17 cellular contexts compared by ENCODE assay signal in genomic region chr11:100801225-100801999, GRCh38.
DNase-seq lines count a peak whose midpoint lies in the region; ATAC-seq, FAIRE-seq and TF ChIP-seq lines count a peak whose summit lies in the region.
"Had no signal": no experiment of that assay in that cellular context is flagged by ENCODE, and none has a peak within 500 bp of the region (broad histone marks: within the 10 kb centered on the region; RNA-seq: fewer than 3 reads in every experiment).

No MANE protein-coding gene starts in this region.

- WGBS in liver = 75% methylated on average over 3 of the region's 3 CpGs
- WGBS in HepG2 (ENCODE audit: low lambda C conversion rate) = 66% methylated on average over 3 of the region's 3 CpGs
- WGBS in esophagus muscularis mucosa = 96% methylated on average over 3 of the region's 3 CpGs

- H3K4me1 ChIP-seq in liver (ENCODE audit: control insufficient read depth in 4 of 4, insufficient read depth in 4 of 4, low read length in 3 of 4) (peaks cover 0 to 6% (median 2%) of the 10 kb centered on the region in 4 donors), HepG2 (ENCODE audit: insufficient read depth, low read length) (no peaks in the 10 kb centered on the region), esophagus muscularis mucosa (no peaks in the 10 kb centered on the region), colonic mucosa (no peaks in the 10 kb centered on the region)
- H3K4me1 ChIP-seq: Caco-2, HAP-1 had no signal

- POLR2A ChIA-PET in HepG2 (lab: Yijun Ruan, JAX) = no interaction called here

- H2AFZ ChIP-seq in HepG2 (ENCODE audit: low read length) = no peak overlapping the region
- H2AFZ ChIP-seq: GM23248 had no signal

- FAIRE-seq in HepG2 (lab: Jason Lieb, UNC) = no peak
- FAIRE-seq: GM12878 had no signal

- H3K9ac ChIP-seq in liver (ENCODE audit: low read depth in 1 of 2, low read length in 2 of 2) (no peak overlapping the region), HepG2 (ENCODE audit: insufficient read depth, low read depth, low read length) (no peak overlapping the region), colonic mucosa (ENCODE audit: low read depth in 2 of 2, low read length in 2 of 2) (no peak overlapping the region)
- H3K9ac ChIP-seq: GM23248 had no signal

- H3K9me3 ChIP-seq in liver (ENCODE audit: control insufficient read depth in 4 of 4, low read length in 3 of 4) = no peaks in the 10 kb centered on the region
- H3K9me3 ChIP-seq in HepG2 (ENCODE audit: low read length) = no peaks in the 10 kb centered on the region
- H3K9me3 ChIP-seq in esophagus muscularis mucosa = no peaks in the 10 kb centered on the region
- H3K9me3 ChIP-seq in colonic mucosa = no peaks in the 10 kb centered on the region
- H3K9me3 ChIP-seq: Caco-2, HAP-1 had no signal

- H3K27me3 ChIP-seq in liver (ENCODE audit: control insufficient read depth in 4 of 4, insufficient read depth in 4 of 4, low read length in 3 of 4) (no peaks in the 10 kb centered on the region), HepG2 (ENCODE audit: control insufficient read depth in 1 of 2, insufficient read depth in 2 of 2, low read length in 2 of 2) (no peaks in the 10 kb centered on the region; a peak in 1 of 5 replicates), esophagus muscularis mucosa (no peaks in the 10 kb centered on the region), colonic mucosa (no peaks in the 10 kb centered on the region)

- no peaks in the 10 kb centered on the region for H3K36me3 ChIP-seq in liver (ENCODE audit: control insufficient read depth in 4 of 4, insufficient read depth in 3 of 4, low read depth in 1 of 4, low read length in 3 of 4)
- H3K36me3 ChIP-seq in HepG2 (replicated peaks in 1 of 2; ENCODE audit: control insufficient read depth in 1 of 2, insufficient read depth in 2 of 2, low read length in 2 of 2) = no peaks in the 10 kb centered on the region
- H3K36me3 ChIP-seq in esophagus muscularis mucosa = no peaks in the 10 kb centered on the region
- H3K36me3 ChIP-seq in colonic mucosa = no peaks in the 10 kb centered on the region
- H3K36me3 ChIP-seq: HAP-1 had no signal

- intact Hi-C loops in HepG2 (cut with micrococcal nuclease; ENCODE audit: unreplicated experiment) = no loop called here
- intact Hi-C loops in esophagus muscularis mucosa (cut with DNase I) = no loop called here
- intact Hi-C loops in colonic mucosa (cut with DNase I) = no loop called here

- in situ Hi-C loops in HepG2 (cut with HindIII; ENCODE audit: extremely low pct_ligation_motif_present, low pct_unique_long_range_greater_than_20kb) = no loop called here

- H3K27ac ChIP-seq in liver (ENCODE audit: low read depth in 1 of 2, low read length in 2 of 2) = no peak overlapping the region
- no peak overlapping the region for H3K27ac ChIP-seq in HepG2 (ENCODE audit: extremely low read length, insufficient read depth, low read length)
- no peak overlapping the region for H3K27ac ChIP-seq in VCaP
- no peak overlapping the region for H3K27ac ChIP-seq in esophagus muscularis mucosa (replicated peaks in 1 of 4)
- H3K27ac ChIP-seq in colonic mucosa = no peak overlapping the region
- H3K27ac ChIP-seq: GM23248 had no signal

- TF ChIP-seq POLR2A in HepG2 (IDR thresholded peaks at IDR 0.05; ENCODE audit: insufficient read depth in 1 of 2, low read depth in 2 of 2, low read length in 2 of 2) (no peak), esophagus muscularis mucosa (IDR thresholded peaks at IDR 0.05; ENCODE audit: low read depth) (no peak)

- DNase-seq in HepG2 (ENCODE audit: low spot score) (no peak), esophagus muscularis mucosa (ENCODE audit: extremely low spot score) (no peak), colonic mucosa (no peak)
- DNase-seq: C1 segment of cervical spinal cord; Caco-2; CD4-positive, alpha-beta T cell; DMS153; DND-41; EL; GM23248; KG1 had no signal

- BruUV-seq in HepG2 (replicated peaks; lab: Mats Ljungman, UMichigan) = no TSS peak

- H3K4me3 ChIP-seq in liver (ENCODE audit: low read depth in 1 of 3, low read length in 3 of 3) (no peak overlapping the region), HepG2 (replicated peaks in 1 of 3; ENCODE audit: insufficient read depth in 1 of 3, low read depth in 2 of 3, low read length in 3 of 3) (no peak overlapping the region), esophagus muscularis mucosa (no peak overlapping the region), colonic mucosa (no peak overlapping the region)
- H3K4me3 ChIP-seq: GM12878, GM23248, HAP-1 had no signal

- TF ChIP-seq RAD21 in liver (IDR thresholded peaks at IDR 0.05) (peak; percentile 32 to 64), HepG2 (CRISPR knock-in tag; IDR thresholded peaks at IDR 0.05) (no peak)

- no peaks in the 10 kb centered on the region for H3K79me2 ChIP-seq in HepG2 (ENCODE audit: insufficient read depth, low read length)

- no peaks in the 10 kb centered on the region for H4K20me1 ChIP-seq in HepG2 (ENCODE audit: insufficient read depth, low read length)

- no peak overlapping the region for H3K4me2 ChIP-seq in HepG2 (ENCODE audit: low read depth, low read length)

- CTCF ChIA-PET in HepG2 (lab: Yijun Ruan, JAX; ENCODE audit: low intra/inter-chr PET ratio, low total read pairs) = no interaction called here

- TF ChIP-seq EP300 in HepG2 (IDR thresholded peaks at IDR 0.05; ENCODE audit: low read depth in 2 of 2, low read length in 2 of 2) (no peak), HepG2 (CRISPR knock-in tag; IDR thresholded peaks at IDR 0.05; ENCODE audit: borderline replicate concordance) (no peak), esophagus muscularis mucosa (IDR thresholded peaks at IDR 0.05) (no peak)

- ATAC-seq in HepG2 = no peak
- ATAC-seq in GM21528 (IDR thresholded peaks at IDR 0.05; ENCODE audit: low FRiP score, unreplicated experiment) = no peak
- ATAC-seq: GM12878 had no signal

- TF ChIP-seq CTCF in liver (IDR thresholded peaks at IDR 0.05; ENCODE audit: low read depth, low read length, missing input control) = peak; percentile 19
- no peak for TF ChIP-seq CTCF in HepG2 (CRISPR knock-in tag; IDR thresholded peaks at IDR 0.05)
- 0 out of 2 replicates have a peak, but pooled peaks have one; percentile 6 for TF ChIP-seq CTCF in LNCAP (IDR thresholded peaks at IDR 0.05)
- TF ChIP-seq CTCF in VCaP (conservative IDR thresholded peaks at IDR 0.05) = peak; percentile 42
- TF ChIP-seq CTCF in esophagus muscularis mucosa (IDR thresholded peaks at IDR 0.05) = no peak
- no peak for TF ChIP-seq CTCF in colonic mucosa (IDR thresholded peaks at IDR 0.05)

TF ChIP-seq in liver, 16 proteins besides CTCF, POLR2A, EP300 and RAD21:
- TF ChIP-seq HNF4A (conservative IDR thresholded peaks at IDR 0.05) (peak in 1 of 2 donors; percentile 33), FOXA2 (IDR thresholded peaks at IDR 0.05) (no peak)
TF ChIP-seq in liver: peak in this region for 1.

TF ChIP-seq in HepG2, 621 proteins besides CTCF, POLR2A, EP300 and RAD21:
- TF ChIP-seq ZSCAN25 (CRISPR knock-in tag; IDR thresholded peaks at IDR 0.05) = no peak
- TF ChIP-seq YEATS4 (CRISPR knock-in tag; IDR thresholded peaks at IDR 0.05; ENCODE audit: borderline replicate concordance) = no peak
- no peak for TF ChIP-seq AHR (CRISPR knock-in tag; IDR thresholded peaks at IDR 0.05)
- TF ChIP-seq ZNF275 (CRISPR knock-in tag; IDR thresholded peaks at IDR 0.05; ENCODE audit: borderline replicate concordance) = no peak

Comparison
In these comparisons a context has a peak if more than half of its experiments do, and no peak if none do; other contexts are left out.
1. CTCF ChIP-seq: peak in liver (single experiment), LNCAP (single experiment) and VCaP (single experiment); none in HepG2 (single experiment), esophagus muscularis mucosa (0 of 3) and colonic mucosa (single experiment).